Comparison of ENCODE assay signal across 8 cellular contexts in the genomic region with DNA sequence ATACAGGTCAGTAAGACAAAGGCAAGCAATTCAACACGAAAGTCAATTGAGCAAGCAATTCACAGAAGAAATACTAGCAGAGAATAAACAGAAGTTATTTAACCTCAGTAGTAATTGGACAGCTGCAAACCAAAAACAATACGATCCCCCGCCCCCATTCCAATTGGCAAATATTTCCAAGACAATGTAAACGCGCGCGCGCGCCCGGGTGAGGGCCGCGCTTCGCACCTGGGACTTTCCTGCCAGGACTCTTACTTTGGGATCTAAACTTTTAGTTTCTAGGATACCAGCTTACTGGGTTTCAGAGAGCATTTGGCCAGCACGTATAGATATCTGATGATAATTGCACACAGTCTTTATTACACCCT.
DNase-seq lines count a peak whose midpoint lies in the region; TF ChIP-seq lines count a peak whose summit lies in the region.

No MANE protein-coding gene starts in this region.

- H2AFZ ChIP-seq in neuron (ENCODE audit: low read depth, low read length): peak overlapping the region; percentile 44

- peaks cover 12% of the 10 kb centered on the region for H3K4me1 ChIP-seq in neuron (ENCODE audit: insufficient read depth, low read length)

- TF ChIP-seq CTCF in GM06990 (IDR thresholded peaks at IDR 0.05; ENCODE audit: insufficient read depth, low read length, poor library complexity, severe bottlenecking) (no peak), fibroblast of pulmonary artery (IDR thresholded peaks at IDR 0.05; ENCODE audit: low read length, missing control alignments) (no peak)

- H3K9me3 ChIP-seq in neuron (ENCODE audit: low read length): peaks cover under 1% of the 10 kb centered on the region

- peaks cover 5% of the 10 kb centered on the region for H3K36me3 ChIP-seq in GM06990 (ENCODE audit: control insufficient read depth, insufficient read depth, low read length)
- H3K36me3 ChIP-seq in neuron (ENCODE audit: insufficient read depth, low read length): peaks cover 18% of the 10 kb centered on the region

- H3K4me3 ChIP-seq in GM06990 (replicated peaks; ENCODE audit: low read depth, low read length): peak overlapping the region; percentile 55
- peak overlapping the region; percentile 75 for H3K4me3 ChIP-seq in fibroblast of pulmonary artery (replicated peaks; ENCODE audit: low read depth, low read length)
- peak overlapping the region; percentile 74 for H3K4me3 ChIP-seq in neuron (ENCODE audit: low read length)

- H3K27me3 ChIP-seq in GM06990 (replicated peaks; ENCODE audit: control insufficient read depth, insufficient read depth, low read length) (no peaks in the 10 kb centered on the region), neuron (ENCODE audit: insufficient read depth, low read length) (no peaks in the 10 kb centered on the region)

- DNase-seq in GM06990 (ENCODE audit: extremely low read depth, insufficient read length): peak; percentile 51
- peak; percentile 56 for DNase-seq in LoVo (ENCODE audit: low spot score)
- DNase-seq in activated CD4-positive, alpha-beta T cell treated with anti-CD3 and anti-CD28 coated beads, Interleukin-2, amount 50 U/mL, for 48 hours: peak; percentile 18 to 31
- DNase-seq in fibroblast of pulmonary artery (ENCODE audit: low read depth): peak; percentile 48
- DNase-seq in AML-193 (lab: John Stamatoyannopoulos, UW): no peak
- DNase-seq in Ammon's horn (ENCODE audit: low spot score): no peak
- no peak for DNase-seq in effector CD8-positive, alpha-beta T cell (lab: John Stamatoyannopoulos, UW)

Comparison
In these comparisons a context has a peak if more than half of its experiments do, and no peak if none do; other contexts are left out.
1. DNase-seq: peak in GM06990 (single experiment), LoVo (single experiment), activated CD4-positive, alpha-beta T cell treated with anti-CD3 and anti-CD28 coated beads, Interleukin-2, amount 50 U/mL, for 48 hours (2 of 2) and fibroblast of pulmonary artery (single experiment); none in AML-193 (0 of 2), Ammon's horn (single experiment) and effector CD8-positive, alpha-beta T cell (single experiment).
2. Peak in every context shown above with its lines, with median percentiles within 50 percentile points of each other: H3K4me3 ChIP-seq.